Comparison of ENCODE assay signal across 1 cellular context in the genomic region with DNA sequence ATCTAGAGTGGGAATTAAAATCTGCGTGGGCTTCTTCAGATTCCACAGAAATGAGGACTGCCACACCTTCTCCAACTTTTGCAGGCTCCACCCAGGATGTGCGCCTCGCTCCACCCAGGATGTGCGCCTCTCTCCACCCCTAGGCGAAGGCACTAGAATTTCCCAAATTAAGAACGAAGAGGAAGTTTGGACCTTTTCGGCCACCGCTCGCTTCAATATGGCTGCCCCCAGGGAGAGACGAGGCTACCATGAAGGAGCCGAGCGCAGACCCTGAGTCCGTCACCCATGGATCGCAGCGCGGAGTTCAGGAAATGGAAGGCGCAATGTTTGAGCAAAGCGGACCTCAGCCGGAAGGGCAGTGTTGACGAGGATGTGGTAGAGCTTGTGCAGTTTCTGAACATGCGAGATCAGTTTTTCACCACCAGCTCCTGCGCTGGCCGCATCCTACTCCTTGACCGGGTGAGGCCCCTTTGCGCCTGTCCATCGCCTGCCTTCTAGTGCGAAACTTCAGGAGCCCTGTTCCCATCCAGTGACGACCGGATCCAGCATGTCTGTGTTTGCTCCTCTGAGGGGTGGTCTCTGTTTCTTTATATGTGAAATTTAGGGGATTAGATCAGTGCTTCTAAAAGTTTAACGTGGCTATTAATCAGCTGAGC.
TF ChIP-seq lines count a peak whose summit lies in the region.

A gene with protein sequence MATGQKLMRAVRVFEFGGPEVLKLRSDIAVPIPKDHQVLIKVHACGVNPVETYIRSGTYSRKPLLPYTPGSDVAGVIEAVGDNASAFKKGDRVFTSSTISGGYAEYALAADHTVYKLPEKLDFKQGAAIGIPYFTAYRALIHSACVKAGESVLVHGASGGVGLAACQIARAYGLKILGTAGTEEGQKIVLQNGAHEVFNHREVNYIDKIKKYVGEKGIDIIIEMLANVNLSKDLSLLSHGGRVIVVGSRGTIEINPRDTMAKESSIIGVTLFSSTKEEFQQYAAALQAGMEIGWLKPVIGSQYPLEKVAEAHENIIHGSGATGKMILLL (minus strand): TSS at position 91 of the 656 bp plus-strand sequence. CDS start 8,229 bp downstream, outside the sequence.
A gene with protein sequence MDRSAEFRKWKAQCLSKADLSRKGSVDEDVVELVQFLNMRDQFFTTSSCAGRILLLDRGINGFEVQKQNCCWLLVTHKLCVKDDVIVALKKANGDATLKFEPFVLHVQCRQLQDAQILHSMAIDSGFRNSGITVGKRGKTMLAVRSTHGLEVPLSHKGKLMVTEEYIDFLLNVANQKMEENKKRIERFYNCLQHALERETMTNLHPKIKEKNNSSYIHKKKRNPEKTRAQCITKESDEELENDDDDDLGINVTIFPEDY (plus strand): TSS at position 193 of the 656 bp plus-strand sequence. CDS start 93 bp downstream, at position 286.

TF ChIP-seq in GM12878, 131 proteins besides CTCF, POLR2A, EP300 and RAD21 (continued from another document):
- peak; percentile 75; the same call in 1 of the 2 replicates for TF ChIP-seq MTA3 (IDR thresholded peaks at IDR 0.05; ENCODE audit: borderline replicate concordance, low read length)
- no peak for TF ChIP-seq FOXK2 (IDR thresholded peaks at IDR 0.05)
- peak; percentile 88 for TF ChIP-seq RELA (IDR thresholded peaks at IDR 0.05; ENCODE audit: borderline replicate concordance, partially characterized antibody)
- TF ChIP-seq HDGF (IDR thresholded peaks at IDR 0.05) = no peak; the same call in 1 of the 2 replicates
- TF ChIP-seq BRCA1 (IDR thresholded peaks at IDR 0.05; ENCODE audit: low read depth, low read length) = no peak
- TF ChIP-seq JUNB (IDR thresholded peaks at IDR 0.05) = no peak
- no peak for TF ChIP-seq SRF (IDR thresholded peaks at IDR 0.05; ENCODE audit: low read depth in 2 of 2, low read length in 2 of 2)
- TF ChIP-seq CBFB (IDR thresholded peaks at IDR 0.05; ENCODE audit: low read depth) = peak; percentile 76; the same call in 1 of the 2 replicates
- no peak for TF ChIP-seq CBX3 (IDR thresholded peaks at IDR 0.05; ENCODE audit: borderline replicate concordance, low read depth)
- TF ChIP-seq NR2C2 (IDR thresholded peaks at IDR 0.05; ENCODE audit: borderline replicate concordance, control insufficient read depth, insufficient read length, low read depth) = no peak
- peak; percentile 27; the same call in 1 of the 2 replicates for TF ChIP-seq RB1 (IDR thresholded peaks at IDR 0.05; ENCODE audit: borderline replicate concordance)
- TF ChIP-seq, protein P1, sequence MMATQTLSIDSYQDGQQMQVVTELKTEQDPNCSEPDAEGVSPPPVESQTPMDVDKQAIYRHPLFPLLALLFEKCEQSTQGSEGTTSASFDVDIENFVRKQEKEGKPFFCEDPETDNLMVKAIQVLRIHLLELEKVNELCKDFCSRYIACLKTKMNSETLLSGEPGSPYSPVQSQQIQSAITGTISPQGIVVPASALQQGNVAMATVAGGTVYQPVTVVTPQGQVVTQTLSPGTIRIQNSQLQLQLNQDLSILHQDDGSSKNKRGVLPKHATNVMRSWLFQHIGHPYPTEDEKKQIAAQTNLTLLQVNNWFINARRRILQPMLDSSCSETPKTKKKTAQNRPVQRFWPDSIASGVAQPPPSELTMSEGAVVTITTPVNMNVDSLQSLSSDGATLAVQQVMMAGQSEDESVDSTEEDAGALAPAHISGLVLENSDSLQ (IDR thresholded peaks at IDR 0.05) = peak; percentile 53; the same call in 1 of the 2 replicates
- 0 out of 2 replicates have a peak, but pooled peaks have one; percentile 44 for TF ChIP-seq MEF2A (IDR thresholded peaks at IDR 0.05; ENCODE audit: insufficient read depth, low read depth, low read length)
- no peak for TF ChIP-seq HDAC2 (IDR thresholded peaks at IDR 0.05)
- no peak for TF ChIP-seq TCF3 (IDR thresholded peaks at IDR 0.05; ENCODE audit: borderline replicate concordance, insufficient read depth, low read depth, low read length)
- peak; percentile 61; the same call in 1 of the 2 replicates for TF ChIP-seq ZBTB40 (IDR thresholded peaks at IDR 0.05; ENCODE audit: borderline replicate concordance)
- no peak for TF ChIP-seq PAX5 (IDR thresholded peaks at IDR 0.05; ENCODE audit: borderline replicate concordance, low read depth, low read length)
- TF ChIP-seq, protein P2, sequence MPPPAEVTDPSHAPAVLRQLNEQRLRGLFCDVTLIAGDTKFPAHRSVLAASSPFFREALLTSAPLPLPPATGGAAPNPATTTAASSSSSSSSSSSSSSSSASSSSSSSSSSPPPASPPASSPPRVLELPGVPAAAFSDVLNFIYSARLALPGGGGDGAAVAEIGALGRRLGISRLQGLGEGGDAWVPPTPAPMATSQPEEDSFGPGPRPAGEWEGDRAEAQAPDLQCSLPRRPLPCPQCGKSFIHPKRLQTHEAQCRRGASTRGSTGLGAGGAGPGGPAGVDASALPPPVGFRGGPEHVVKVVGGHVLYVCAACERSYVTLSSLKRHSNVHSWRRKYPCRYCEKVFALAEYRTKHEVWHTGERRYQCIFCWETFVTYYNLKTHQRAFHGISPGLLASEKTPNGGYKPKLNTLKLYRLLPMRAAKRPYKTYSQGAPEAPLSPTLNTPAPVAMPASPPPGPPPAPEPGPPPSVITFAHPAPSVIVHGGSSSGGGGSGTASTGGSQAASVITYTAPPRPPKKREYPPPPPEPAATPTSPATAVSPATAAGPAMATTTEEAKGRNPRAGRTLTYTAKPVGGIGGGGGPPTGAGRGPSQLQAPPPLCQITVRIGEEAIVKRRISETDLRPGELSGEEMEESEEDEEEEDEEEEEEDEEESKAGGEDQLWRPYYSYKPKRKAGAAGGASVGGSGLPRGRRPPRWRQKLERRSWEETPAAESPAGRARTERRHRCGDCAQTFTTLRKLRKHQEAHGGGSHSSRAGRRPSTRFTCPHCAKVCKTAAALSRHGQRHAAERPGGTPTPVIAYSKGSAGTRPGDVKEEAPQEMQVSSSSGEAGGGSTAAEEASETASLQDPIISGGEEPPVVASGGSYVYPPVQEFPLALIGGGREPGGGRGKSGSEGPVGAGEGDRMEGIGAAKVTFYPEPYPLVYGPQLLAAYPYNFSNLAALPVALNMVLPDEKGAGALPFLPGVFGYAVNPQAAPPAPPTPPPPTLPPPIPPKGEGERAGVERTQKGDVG (CRISPR knock-in tag; IDR thresholded peaks at IDR 0.05) = no peak
- peak; percentile 85 for TF ChIP-seq PML (IDR thresholded peaks at IDR 0.05; ENCODE audit: low read length)
- peak; percentile 29 for TF ChIP-seq E4F1 (IDR thresholded peaks at IDR 0.05; ENCODE audit: borderline replicate concordance, partially characterized antibody)
- TF ChIP-seq NBN (IDR thresholded peaks at IDR 0.05) = peak; percentile 93
- peak; percentile 97 for TF ChIP-seq RELB (IDR thresholded peaks at IDR 0.05; ENCODE audit: low read depth)
- TF ChIP-seq POLR2AphosphoS5 (IDR thresholded peaks at IDR 0.05; ENCODE audit: low read length) = peak; percentile 95
- TF ChIP-seq ESRRA (IDR thresholded peaks at IDR 0.05; ENCODE audit: low read length) = no peak
- TF ChIP-seq FOS (IDR thresholded peaks at IDR 0.05; ENCODE audit: borderline replicate concordance, extremely low read depth, insufficient read length) = no peak
TF ChIP-seq in GM12878: peak in this region for 55.
